In the genomic region with DNA sequence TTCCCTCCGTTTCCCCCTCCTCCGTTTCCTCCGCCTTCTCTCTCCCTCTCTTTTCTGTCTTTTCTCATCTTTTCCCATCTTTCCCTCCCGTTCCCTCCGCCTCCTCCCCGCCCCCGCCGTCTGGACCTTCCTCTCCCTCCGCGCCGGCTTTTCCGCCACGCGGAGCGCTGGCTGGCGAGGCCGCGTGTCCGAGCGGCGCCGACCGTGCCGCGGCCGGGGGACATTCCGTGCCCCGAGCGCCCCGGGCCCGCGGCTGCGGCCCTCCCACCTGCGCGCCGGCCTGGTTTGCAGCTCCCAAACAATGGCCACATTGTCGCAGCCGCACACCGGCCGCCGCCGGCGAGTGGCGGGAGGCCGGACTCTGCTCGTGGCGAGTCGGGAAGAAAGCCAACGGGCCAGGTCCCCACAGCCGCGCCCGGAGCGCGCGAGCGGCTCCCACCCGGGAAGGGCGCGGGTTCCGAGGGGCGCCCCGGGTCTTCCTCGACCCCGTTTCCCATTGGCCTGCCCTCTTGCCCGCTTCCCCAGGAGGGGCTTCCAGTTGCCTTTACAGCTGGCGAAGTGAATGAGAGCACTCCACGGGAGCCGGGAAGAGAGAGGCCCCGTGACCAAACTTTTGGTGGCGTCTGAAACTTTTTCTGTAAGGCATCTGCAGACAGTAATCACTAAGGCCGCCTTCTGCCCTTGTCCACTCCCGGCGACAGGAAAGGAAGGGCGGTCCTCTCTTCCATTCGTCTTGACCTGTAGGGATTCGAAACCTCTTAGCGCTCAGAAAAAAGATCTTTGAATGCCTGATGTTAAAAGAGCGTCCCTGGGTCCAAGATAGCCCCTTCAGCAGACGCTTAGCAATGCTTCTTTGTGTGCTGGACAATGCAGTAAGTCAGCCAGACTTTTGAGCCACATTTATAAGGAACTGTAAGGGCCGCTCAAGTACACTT, we compare ENCODE assay signal across 9 cellular contexts. TPM values are rescaled to one million over a fixed set of nuclear protein-coding genes. Genes with fewer than 3 reads are reported as not detected.
A peak's percentile ranks its signal among the peaks of the same experiment; 100 is the strongest.
DNase-seq lines count a peak whose midpoint lies in the region; ATAC-seq, FAIRE-seq and TF ChIP-seq lines count a peak whose summit lies in the region.
"Had no signal": no experiment of that assay in that cellular context is flagged by ENCODE, and none has a peak within 500 bp of the region (broad histone marks: within the 10 kb centered on the region; RNA-seq: fewer than 3 reads in every experiment).

No MANE protein-coding gene starts in this region.

- H2BK5ac ChIP-seq in trophoblast cell (ENCODE audit: low read depth, low read length, poor library complexity), result peak overlapping the region; percentile 47

- H4K12ac ChIP-seq in trophoblast cell (ENCODE audit: low read depth, low read length), result peak overlapping the region; percentile 48

- H3K23ac ChIP-seq in trophoblast cell (ENCODE audit: low read length), result no peak overlapping the region

- peak overlapping the region; percentile 90 for H3K4me2 ChIP-seq in trophoblast cell (ENCODE audit: low read length)

- H2AK5ac ChIP-seq in trophoblast cell (ENCODE audit: low read length), result no peak overlapping the region

- peak overlapping the region; percentile 42 for H3K4me3 ChIP-seq in AG10803 (ENCODE audit: low read length)
- peak overlapping the region in 3 of 4 donors; percentile 14 to 36 (median 18) for H3K4me3 ChIP-seq in Peyer's patch
- peak overlapping the region; percentile 29 for H3K4me3 ChIP-seq in cardiac muscle cell
- peak overlapping the region; percentile 62 for H3K4me3 ChIP-seq in trophoblast cell (ENCODE audit: low read depth, low read length)

- DNase-seq in AG10803 (ENCODE audit: low read depth), result no peak
- DNase-seq in Peyer's patch, result no peak
- DNase-seq in cardiac muscle cell (ENCODE audit: low read depth in 1 of 2, low spot score in 1 of 2), result peak; percentile 40 to 54
- DNase-seq in trophoblast cell, result no peak
- no peak for DNase-seq in H54 (ENCODE audit: insufficient read length, low spot score)

- no peak overlapping the region for H3K27ac ChIP-seq in Peyer's patch
- H3K27ac ChIP-seq in cardiac muscle cell, result peak overlapping the region; percentile 66
- no peak overlapping the region for H3K27ac ChIP-seq in trophoblast cell (ENCODE audit: low read depth, low read length)

- H3K4me1 ChIP-seq in Peyer's patch (peaks cover 0 to 10% (median 0%) of the 10 kb centered on the region in 4 donors), cardiac muscle cell (ENCODE audit: low read depth) (peaks cover 44% of the 10 kb centered on the region), trophoblast cell (ENCODE audit: control insufficient read depth in 1 of 2, insufficient read depth in 2 of 2, low read length in 2 of 2) (peaks cover 11 to 23% of the 10 kb centered on the region in 2 experiments)

- TF ChIP-seq CTCF in AG10803 (conservative IDR thresholded peaks at IDR 0.05; ENCODE audit: low read length) (no peak), Peyer's patch (IDR thresholded peaks at IDR 0.05) (no peak), cardiac muscle cell (IDR thresholded peaks at IDR 0.05; ENCODE audit: low read depth, low read length) (no peak)

- WGBS in trophoblast cell (ENCODE audit: extremely low coverage, insufficient coverage, insufficient read length), result no CpG with 5 or more reads among the region's 80 CpGs

- peak overlapping the region; percentile 67 for H2AFZ ChIP-seq in trophoblast cell (ENCODE audit: insufficient read depth, low read length, poor library complexity)

- H3K27me3 ChIP-seq in Peyer's patch (peaks cover 0 to 9% of the 10 kb centered on the region in 2 donors), cardiac muscle cell (no peaks in the 10 kb centered on the region), trophoblast cell (ENCODE audit: insufficient read depth, low read length) (peaks cover 8% of the 10 kb centered on the region)

- peak overlapping the region; percentile 58 for H3K18ac ChIP-seq in trophoblast cell (ENCODE audit: low read length)

- peak overlapping the region; percentile 31 for H3K9ac ChIP-seq in trophoblast cell (ENCODE audit: low read length)

- H4K91ac ChIP-seq in trophoblast cell (ENCODE audit: low read depth, low read length), result peak overlapping the region; percentile 72

- peak overlapping the region; percentile 60 for H3K14ac ChIP-seq in trophoblast cell (ENCODE audit: low read length)

- no peaks in the 10 kb centered on the region for H3K9me3 ChIP-seq in Peyer's patch
- no peaks in the 10 kb centered on the region for H3K9me3 ChIP-seq in cardiac muscle cell (ENCODE audit: low read depth)
- H3K9me3 ChIP-seq in trophoblast cell (ENCODE audit: insufficient read depth, low read depth, low read length), result no peaks in the 10 kb centered on the region

- H3K36me3 ChIP-seq in Peyer's patch (no peaks in the 10 kb centered on the region), cardiac muscle cell (no peaks in the 10 kb centered on the region), trophoblast cell (ENCODE audit: control insufficient read depth in 1 of 2, insufficient read depth in 2 of 2, low read length in 2 of 2) (no peaks in the 10 kb centered on the region)

- peaks cover 3% of the 10 kb centered on the region for H3K79me2 ChIP-seq in trophoblast cell (ENCODE audit: control insufficient read depth, insufficient read depth, low read length, poor library complexity)

- H4K8ac ChIP-seq in trophoblast cell (ENCODE audit: low read depth, low read length), result peak overlapping the region; percentile 87

- no peak for FAIRE-seq in H54 (lab: Jason Lieb, UNC)

- H2BK12ac ChIP-seq in trophoblast cell (ENCODE audit: low read length), result peak overlapping the region; percentile 66

- TF ChIP-seq POLR2A in Peyer's patch (IDR thresholded peaks at IDR 0.05) (no peak), H54 (IDR thresholded peaks at IDR 0.05; ENCODE audit: low read depth, low read length) (no peak)

- H2BK120ac ChIP-seq in trophoblast cell (ENCODE audit: insufficient read depth, low read length, poor library complexity), result peak overlapping the region; percentile 68

- no peak overlapping the region for H3K4ac ChIP-seq in trophoblast cell (ENCODE audit: low read depth, low read length)

- ATAC-seq in GM19023 (IDR thresholded peaks at IDR 0.05; ENCODE audit: unreplicated experiment) (no peak), GM18511 (IDR thresholded peaks at IDR 0.05; ENCODE audit: unreplicated experiment) (no peak), HG02840 (IDR thresholded peaks at IDR 0.05; ENCODE audit: low FRiP score, unreplicated experiment) (no peak)

- H3K79me1 ChIP-seq in trophoblast cell (ENCODE audit: low read length), result peaks cover 8% of the 10 kb centered on the region

RNA-seq across cellular contexts. Expression of a gene that starts 6.1 kb away (rescaled TPM):
- 1 to 10 TPM in 1 of 4 donors, under 1 TPM in 3; 0.18 to 5.8 (median 0.94) TPM for total RNA-seq in Peyer's patch
- 9.5 and 13.8 TPM in 2 replicates for total RNA-seq in cardiac muscle cell
- polyA plus RNA-seq in cardiac muscle cell, result 2.0 and 6.2 TPM in 2 replicates
- polyA plus RNA-seq in trophoblast cell (2013), result 2.7 and 3.4 TPM in 2 replicates
- total RNA-seq: OCI-LY7 had no signal

Comparison
In these comparisons a context has a peak if more than half of its experiments do, and no peak if none do; other contexts are left out.
1. DNase-seq: peak in cardiac muscle cell (2 of 2); none in AG10803 (single experiment), Peyer's patch (0 of 3), trophoblast cell (0 of 2) and H54 (single experiment).
2. Peak in every context shown above with its lines, with median percentiles within 50 percentile points of each other: H3K4me3 ChIP-seq.